In genomic region chr6:3523288-3523670, GRCh38 we compare ENCODE assay signal across 26 cellular contexts.
DNase-seq lines count a peak whose midpoint lies in the region; ATAC-seq and TF ChIP-seq lines count a peak whose summit lies in the region.
"Had no signal": no experiment of that assay in that cellular context is flagged by ENCODE, and none has a peak within 500 bp of the region (broad histone marks: within the 10 kb centered on the region; RNA-seq: fewer than 3 reads in every experiment).

No MANE protein-coding gene starts in this region.

- TF ChIP-seq POLR2A in sigmoid colon (IDR thresholded peaks at IDR 0.05), result no peak

- H3K79me2 ChIP-seq in ACC112 (ENCODE audit: control insufficient read depth, insufficient read depth, low read length, unreplicated experiment), result no peaks in the 10 kb centered on the region
- H3K79me2 ChIP-seq: parathyroid adenoma had no signal

- H3K36me3 ChIP-seq in ACC112 (ENCODE audit: insufficient read depth, low read length) (no peaks in the 10 kb centered on the region), sigmoid colon (no peaks in the 10 kb centered on the region)
- H3K36me3 ChIP-seq: right lobe of liver had no signal

- peaks cover 57% of the 10 kb centered on the region for H3K4me1 Mint-ChIP-seq in osteocyte (ENCODE audit: unreplicated experiment)
- H3K4me1 Mint-ChIP-seq: naive thymus-derived CD4-positive, alpha-beta T cell had no signal

- intact Hi-C loops in sigmoid colon (cut with DNase I), result no loop called here

- TF ChIP-seq CTCF in osteocyte (IDR thresholded peaks at IDR 0.05), result no peak
- TF ChIP-seq CTCF in sigmoid colon (IDR thresholded peaks at IDR 0.05), result no peak

- no peak for TF ChIP-seq EP300 in sigmoid colon (IDR thresholded peaks at IDR 0.05)

- no peaks in the 10 kb centered on the region for H3K27me3 Mint-ChIP-seq in osteocyte (ENCODE audit: unreplicated experiment)

- H3K27ac Mint-ChIP-seq in osteocyte (ENCODE audit: unreplicated experiment), result peak overlapping the region; percentile 74
- H3K27ac Mint-ChIP-seq: activated CD8-positive, alpha-beta T cell treated with anti-CD3 and anti-CD28 coated beads, Interleukin-2, amount 10 ng/mL, durations not matched to agents 7 days and 5 days; activated naive CD4-positive, alpha-beta T cell treated with anti-CD3 and anti-CD28 coated beads for 36 hours; activated T-cell treated with anti-CD3 and anti-CD28 coated beads, Interleukin-2, amount 50 U/mL, for 24 hours; naive thymus-derived CD4-positive, alpha-beta T cell had no signal

- no peaks in the 10 kb centered on the region for H3K27me3 ChIP-seq in ACC112 (ENCODE audit: insufficient read depth, low read length)
- H3K27me3 ChIP-seq in sigmoid colon, result no peaks in the 10 kb centered on the region
- H3K27me3 ChIP-seq: foreskin keratinocyte, right lobe of liver had no signal

- 35 to 69% methylated on average over 5 of the region's 5 CpGs for WGBS in sigmoid colon, 2 donors

- H3K4me1 ChIP-seq in ACC112 (ENCODE audit: control insufficient read depth, insufficient read depth, low read length, unreplicated experiment) (peaks cover 52% of the 10 kb centered on the region), sigmoid colon (peaks cover 0 to 23% (median 12%) of the 10 kb centered on the region in 4 donors)
- H3K4me1 ChIP-seq: parathyroid adenoma, right lobe of liver had no signal

- no peak overlapping the region for H3K4me3 Mint-ChIP-seq in osteocyte (ENCODE audit: unreplicated experiment)
- H3K4me3 Mint-ChIP-seq: activated CD8-positive, alpha-beta T cell treated with anti-CD3 and anti-CD28 coated beads, Interleukin-2, amount 10 ng/mL, durations not matched to agents 7 days and 5 days; activated naive CD4-positive, alpha-beta T cell treated with anti-CD3 and anti-CD28 coated beads for 36 hours; activated T-cell treated with anti-CD3 and anti-CD28 coated beads, Interleukin-2, amount 50 U/mL, for 24 hours; naive thymus-derived CD4-positive, alpha-beta T cell had no signal

- ATAC-seq in esophagus mucosa, result peak; percentile 22
- ATAC-seq in GM19324 (IDR thresholded peaks at IDR 0.05; ENCODE audit: low FRiP score, unreplicated experiment), result no peak
- no peak for ATAC-seq in HG02885 (IDR thresholded peaks at IDR 0.05; ENCODE audit: poor library complexity, unreplicated experiment)
- ATAC-seq: activated CD8-positive, alpha-beta T cell treated with anti-CD3 and anti-CD28 coated beads, Interleukin-2, amount 10 ng/mL, durations not matched to agents 7 days and 5 days; foreskin keratinocyte; HCT116; K562; naive thymus-derived CD4-positive, alpha-beta T cell had no signal

- DNase-seq in NCI-H226 (peak; percentile 33), osteocyte (ENCODE audit: extremely low spot score, unreplicated experiment) (no peak), NCI-H1105 treated with DMSO at 0.1 percent for 48 hours (lab: John Stamatoyannopoulos, UW) (no peak), sigmoid colon (no peak)
- DNase-seq: activated CD4-positive, CD25-positive, alpha-beta regulatory T cell; activated CD8-positive, alpha-beta T cell treated with anti-CD3 and anti-CD28 coated beads, Interleukin-2, amount 10 ng/mL, durations not matched to agents 7 days and 5 days; activated naive CD4-positive, alpha-beta T cell treated with anti-CD3 and anti-CD28 coated beads for 36 hours; activated T-cell treated with anti-CD3 and anti-CD28 coated beads, Interleukin-2, amount 50 U/mL, for 24 hours; amygdala; central memory CD4-positive, alpha-beta T cell; GDM1; hippocampal formation; naive thymus-derived CD4-positive, alpha-beta T cell; NCI-H1930; NCI-H2227 treated with DMSO at 0.1 percent for 48 hours; NCI-H748 treated with DMSO at 0.1 percent for 48 hours; right lobe of liver had no signal

- H3K9me3 ChIP-seq in sigmoid colon, result no peaks in the 10 kb centered on the region
- H3K9me3 ChIP-seq: right lobe of liver had no signal

- no peaks in the 10 kb centered on the region for H3K9me3 Mint-ChIP-seq in osteocyte (ENCODE audit: unreplicated experiment)
- H3K9me3 Mint-ChIP-seq: activated naive CD4-positive, alpha-beta T cell treated with anti-CD3 and anti-CD28 coated beads for 36 hours; activated T-cell treated with anti-CD3 and anti-CD28 coated beads, Interleukin-2, amount 50 U/mL, for 24 hours had no signal

- peak overlapping the region; percentile 26; the same call in 1 of the 2 replicates for H3K4me3 ChIP-seq in ACC112 (ENCODE audit: low read depth, low read length)
- no peak overlapping the region for H3K4me3 ChIP-seq in sigmoid colon
- H3K4me3 ChIP-seq: K562, right lobe of liver had no signal

- no peaks in the 10 kb centered on the region for H3K36me3 Mint-ChIP-seq in osteocyte (ENCODE audit: unreplicated experiment)
- H3K36me3 Mint-ChIP-seq: naive thymus-derived CD4-positive, alpha-beta T cell had no signal

- H2AFZ ChIP-seq in ACC112 (ENCODE audit: low read length, unreplicated experiment), result no peak overlapping the region
- H2AFZ ChIP-seq: parathyroid adenoma had no signal

- H3K27ac ChIP-seq in ACC112 (ENCODE audit: low read depth, low read length), result peak overlapping the region; percentile 46
- H3K27ac ChIP-seq in sigmoid colon, result no peak overlapping the region
- H3K27ac ChIP-seq: C4-2B, foreskin keratinocyte, parathyroid adenoma, right lobe of liver had no signal
